Comparison of ENCODE assay signal across 13 cellular contexts in the genomic region with DNA sequence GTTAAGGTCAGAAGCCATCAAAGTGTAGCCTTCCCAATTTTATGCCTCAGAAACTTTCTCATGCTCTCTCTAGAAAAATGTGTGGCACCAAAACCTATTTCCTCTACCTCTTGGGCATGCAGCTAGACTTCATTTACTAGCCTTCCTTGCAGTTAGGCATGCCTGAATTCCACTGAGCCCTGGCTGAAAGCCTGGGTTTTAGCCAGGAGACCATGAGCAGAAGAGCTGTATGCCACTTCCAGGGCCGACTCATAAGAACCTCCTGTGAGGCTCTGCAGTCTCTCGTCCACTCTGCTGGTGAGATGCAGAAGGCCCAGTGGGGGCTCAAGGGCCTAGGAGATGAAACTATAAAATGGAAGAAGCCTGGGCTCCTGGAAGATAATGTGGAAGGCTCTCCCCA.
"Had no signal": no experiment of that assay in that cellular context is flagged by ENCODE, and none has a peak within 500 bp of the region (broad histone marks: within the 10 kb centered on the region; RNA-seq: fewer than 3 reads in every experiment).

No MANE protein-coding gene starts in this region.

- H3K27ac ChIP-seq: esophagus muscularis mucosa, thyroid gland, vagina had no signal

- H3K27me3 ChIP-seq: esophagus muscularis mucosa, thyroid gland, vagina had no signal

- DNase-seq: activated CD4-positive, alpha-beta memory T cell treated with anti-CD3 and anti-CD28 coated beads for 36 hours; activated CD4-positive, CD25-positive, alpha-beta regulatory T cell treated with anti-CD3 and anti-CD28 coated beads, Interleukin-2, amount 50 U/mL, for 72 hours; activated gamma-delta T cell; activated T-cell treated with anti-CD3 and anti-CD28 coated beads, Interleukin-2, amount 50 U/mL, for 48 hours; amygdala; foreskin melanocyte; midbrain; right cardiac atrium; small intestine; thyroid gland had no signal

- ATAC-seq: right cardiac atrium had no signal

- FAIRE-seq: endometrium, small intestine had no signal

- H3K36me3 ChIP-seq: thyroid gland, vagina had no signal

- H3K4me3 ChIP-seq: esophagus muscularis mucosa, thyroid gland, vagina had no signal

- H3K4me1 ChIP-seq: thyroid gland had no signal

- H3K9me3 ChIP-seq: esophagus muscularis mucosa, thyroid gland, vagina had no signal
